Comparison of ENCODE assay signal across 1 cellular context in the genomic region with DNA sequence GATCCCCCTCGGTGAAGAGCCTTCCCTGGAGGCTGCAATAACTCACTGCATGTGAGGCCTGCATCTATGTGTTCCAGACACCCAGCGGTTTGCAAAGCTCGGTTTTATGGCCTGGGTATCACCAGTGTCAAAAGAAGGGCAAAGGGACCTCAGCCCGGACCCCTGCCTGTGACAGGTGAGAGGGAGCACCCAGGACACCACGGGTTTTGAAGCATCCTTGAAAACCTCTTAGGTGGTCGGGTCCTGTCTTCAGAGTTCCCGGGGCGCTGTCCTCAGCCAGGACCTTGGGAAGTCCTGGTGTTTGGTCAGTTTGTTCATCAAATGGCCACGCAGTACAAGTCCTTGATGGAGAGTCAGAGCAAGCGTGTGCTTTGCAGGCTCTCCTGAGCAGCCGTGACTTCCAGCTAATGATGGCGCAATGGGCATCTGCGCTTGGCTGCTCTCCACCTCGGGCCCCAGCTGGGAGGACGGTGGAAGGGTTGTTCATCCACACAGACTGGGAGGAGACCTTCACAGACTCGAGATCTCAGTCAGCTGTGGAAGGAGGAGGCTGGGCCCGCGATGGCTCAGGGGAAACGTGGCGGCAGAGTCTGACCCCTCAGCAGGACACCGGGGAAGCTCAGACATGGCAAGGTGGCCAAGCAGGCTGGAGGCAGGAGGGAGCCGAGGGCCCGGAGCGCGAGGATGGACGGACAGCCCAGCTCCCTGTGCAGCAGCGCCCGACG.
TF ChIP-seq lines count a peak whose summit lies in the region.

No MANE protein-coding gene starts in this region.

TF ChIP-seq in HepG2, 621 proteins besides CTCF, POLR2A, EP300 and RAD21:
- peak; percentile 73; the same call in 1 of the 2 replicates for TF ChIP-seq CEBPB (IDR thresholded peaks at IDR 0.05; ENCODE audit: borderline replicate concordance, low read depth, low read length)
- no peak for TF ChIP-seq RFX1 (IDR thresholded peaks at IDR 0.05)
